In the genomic region with DNA sequence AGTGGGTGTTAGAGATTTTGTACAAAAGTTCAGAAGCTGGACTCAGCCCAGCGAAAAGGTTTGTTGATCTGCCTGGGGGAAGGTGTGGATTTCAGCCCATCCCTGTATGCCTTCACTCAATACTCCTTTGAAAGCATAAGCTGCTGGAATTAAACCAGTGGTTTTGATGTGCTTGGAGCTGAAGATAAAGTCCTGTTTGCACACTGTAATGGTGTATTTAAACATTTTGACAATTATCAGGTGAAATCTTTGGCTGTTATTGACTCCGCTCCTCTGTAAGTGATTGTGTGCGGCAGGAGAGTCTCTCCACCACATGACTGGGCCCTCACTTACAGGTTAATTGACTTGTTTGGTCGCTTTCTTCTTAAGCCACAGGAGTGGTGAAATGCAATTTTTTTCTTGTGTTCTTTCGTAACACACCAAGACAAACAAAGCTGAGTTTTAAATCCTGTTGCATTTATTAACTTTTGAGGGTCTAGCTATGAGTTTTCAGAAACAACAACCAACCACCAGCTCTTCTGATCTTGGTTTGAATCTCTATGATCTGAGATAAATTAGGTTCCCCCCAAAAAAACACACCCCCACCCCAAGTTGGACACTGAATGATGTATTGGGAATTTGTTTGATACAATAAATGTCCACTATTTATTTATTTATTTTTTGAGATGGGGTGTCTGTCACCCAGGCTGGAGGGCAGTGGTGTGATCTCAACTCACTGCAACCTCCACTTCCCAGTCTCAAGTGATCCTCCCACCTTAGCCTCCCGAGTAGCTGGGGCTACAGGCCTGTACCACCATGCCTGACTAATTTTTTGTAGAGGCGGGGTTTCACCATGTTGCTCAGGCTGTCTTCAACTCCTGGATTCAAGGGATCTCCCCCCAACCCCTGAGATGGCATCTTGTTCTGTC, we compare ENCODE assay signal across 1 cellular context.
TF ChIP-seq lines count a peak whose summit lies in the region.

No MANE protein-coding gene starts in this region.

TF ChIP-seq in K562, 482 proteins besides CTCF, POLR2A, EP300 and RAD21 (continued from another document):
- TF ChIP-seq, protein P1, sequence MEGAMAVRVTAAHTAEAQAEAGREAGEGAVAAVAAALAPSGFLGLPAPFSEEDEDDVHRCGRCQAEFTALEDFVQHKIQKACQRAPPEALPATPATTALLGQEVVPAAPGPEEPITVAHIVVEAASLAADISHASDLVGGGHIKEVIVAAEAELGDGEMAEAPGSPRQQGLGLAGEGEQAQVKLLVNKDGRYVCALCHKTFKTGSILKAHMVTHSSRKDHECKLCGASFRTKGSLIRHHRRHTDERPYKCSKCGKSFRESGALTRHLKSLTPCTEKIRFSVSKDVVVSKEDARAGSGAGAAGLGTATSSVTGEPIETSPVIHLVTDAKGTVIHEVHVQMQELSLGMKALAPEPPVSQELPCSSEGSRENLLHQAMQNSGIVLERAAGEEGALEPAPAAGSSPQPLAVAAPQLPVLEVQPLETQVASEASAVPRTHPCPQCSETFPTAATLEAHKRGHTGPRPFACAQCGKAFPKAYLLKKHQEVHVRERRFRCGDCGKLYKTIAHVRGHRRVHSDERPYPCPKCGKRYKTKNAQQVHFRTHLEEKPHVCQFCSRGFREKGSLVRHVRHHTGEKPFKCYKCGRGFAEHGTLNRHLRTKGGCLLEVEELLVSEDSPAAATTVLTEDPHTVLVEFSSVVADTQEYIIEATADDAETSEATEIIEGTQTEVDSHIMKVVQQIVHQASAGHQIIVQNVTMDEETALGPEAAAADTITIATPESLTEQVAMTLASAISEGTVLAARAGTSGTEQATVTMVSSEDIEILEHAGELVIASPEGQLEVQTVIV (CRISPR knock-in tag; IDR thresholded peaks at IDR 0.05; ENCODE audit: borderline replicate concordance), result no peak
- no peak for TF ChIP-seq ARHGAP35 (IDR thresholded peaks at IDR 0.05; ENCODE audit: partially characterized antibody)
- no peak for TF ChIP-seq SMARCA4 (IDR thresholded peaks at IDR 0.05)
- no peak for TF ChIP-seq ZNF408 (CRISPR knock-in tag; IDR thresholded peaks at IDR 0.05; ENCODE audit: low read depth)
- TF ChIP-seq, protein P2, sequence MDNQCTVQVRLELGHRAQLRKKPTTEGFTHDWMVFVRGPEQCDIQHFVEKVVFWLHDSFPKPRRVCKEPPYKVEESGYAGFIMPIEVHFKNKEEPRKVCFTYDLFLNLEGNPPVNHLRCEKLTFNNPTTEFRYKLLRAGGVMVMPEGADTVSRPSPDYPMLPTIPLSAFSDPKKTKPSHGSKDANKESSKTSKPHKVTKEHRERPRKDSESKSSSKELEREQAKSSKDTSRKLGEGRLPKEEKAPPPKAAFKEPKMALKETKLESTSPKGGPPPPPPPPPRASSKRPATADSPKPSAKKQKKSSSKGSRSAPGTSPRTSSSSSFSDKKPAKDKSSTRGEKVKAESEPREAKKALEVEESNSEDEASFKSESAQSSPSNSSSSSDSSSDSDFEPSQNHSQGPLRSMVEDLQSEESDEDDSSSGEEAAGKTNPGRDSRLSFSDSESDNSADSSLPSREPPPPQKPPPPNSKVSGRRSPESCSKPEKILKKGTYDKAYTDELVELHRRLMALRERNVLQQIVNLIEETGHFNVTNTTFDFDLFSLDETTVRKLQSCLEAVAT (IDR thresholded peaks at IDR 0.05), result no peak
- TF ChIP-seq MTA2 (IDR thresholded peaks at IDR 0.05; ENCODE audit: low read depth), result no peak
- TF ChIP-seq GABPB1 (CRISPR knock-in tag; IDR thresholded peaks at IDR 0.05), result no peak
- no peak for TF ChIP-seq ZNF24 (IDR thresholded peaks at IDR 0.05)
- peak; percentile 40; the same call in 1 of the 2 replicates for TF ChIP-seq CEBPB (tag; IDR thresholded peaks at IDR 0.05)
